In genomic region chr1:212920895-212921294, GRCh38 we compare ENCODE assay signal across 12 cellular contexts. TPM values are rescaled to one million over a fixed set of nuclear protein-coding genes. Genes with fewer than 3 reads are reported as not detected.
DNase-seq lines count a peak whose midpoint lies in the region; ATAC-seq, FAIRE-seq and TF ChIP-seq lines count a peak whose summit lies in the region.
"Had no signal": no experiment of that assay in that cellular context is flagged by ENCODE, and none has a peak within 500 bp of the region (broad histone marks: within the 10 kb centered on the region; RNA-seq: fewer than 3 reads in every experiment).

No MANE protein-coding gene starts in this region.

- H3K4me1 ChIP-seq in DOHH2 (ENCODE audit: control insufficient read depth, low read length) (peaks cover 18% of the 10 kb centered on the region), H9 (ENCODE audit: insufficient read depth, low read length) (no peaks in the 10 kb centered on the region; the same call in 1 of the 2 replicates), kidney (ENCODE audit: control insufficient read depth in 1 of 2, insufficient read depth in 1 of 2, low read depth in 1 of 2, low read length in 2 of 2) (no peaks in the 10 kb centered on the region)

- no peak overlapping the region for H2BK12ac ChIP-seq in H9 (ENCODE audit: insufficient read length, low read depth, low read length)

- no peak overlapping the region for H4K5ac ChIP-seq in H9 (ENCODE audit: insufficient read length, low read depth, low read length)

- no peaks in the 10 kb centered on the region for H4K20me1 ChIP-seq in DOHH2 (ENCODE audit: control insufficient read depth, insufficient read depth, low read depth, low read length)
- no peaks in the 10 kb centered on the region for H4K20me1 ChIP-seq in H9 (ENCODE audit: control insufficient read depth, insufficient read depth, insufficient read length)

- no peak overlapping the region for H3K23ac ChIP-seq in H9 (ENCODE audit: insufficient read length, low read depth, low read length)

- peak; percentile 51 for DNase-seq in H9
- peak; percentile 39 for DNase-seq in WERI-Rb-1
- DNase-seq in kidney = no peak
- DNase-seq in natural killer cell treated with Interleukin-12 subunit alpha and Interleukin-12 subunit beta and Interleukin-15 and Interleukin-18, amount 100 ng/mL, for 72 hours (ENCODE audit: low spot score) = no peak
- DNase-seq in middle frontal gyrus (ENCODE audit: extremely low spot score, low spot score) = no peak
- DNase-seq in C1 segment of cervical spinal cord (lab: John Stamatoyannopoulos, UW) = no peak
- DNase-seq: amniotic stem cell, esophagus squamous epithelium, left lung had no signal

- H3K9ac ChIP-seq in H9 (ENCODE audit: extremely low read depth, insufficient read length, low read length) (no peak overlapping the region), kidney (ENCODE audit: low read length in 2 of 2) (no peak overlapping the region)

- peaks cover 37 to 43% of the 10 kb centered on the region in 2 experiments for H3K4me1 Mint-ChIP-seq in H9
- H3K4me1 Mint-ChIP-seq in natural killer cell treated with Interleukin-12 subunit alpha and Interleukin-12 subunit beta and Interleukin-15 and Interleukin-18, amount 100 ng/mL, for 72 hours (ENCODE audit: low read depth in 2 of 2) = peaks cover 0 to 2% of the 10 kb centered on the region in 2 donors

- H3K36me3 ChIP-seq in DOHH2 (ENCODE audit: control insufficient read depth, low read length) (no peaks in the 10 kb centered on the region), WERI-Rb-1 (no peaks in the 10 kb centered on the region), kidney (ENCODE audit: control insufficient read depth in 1 of 2, insufficient read depth in 2 of 2, low read length in 2 of 2) (no peaks in the 10 kb centered on the region)
- H3K36me3 ChIP-seq: esophagus squamous epithelium, left lung, vagina had no signal

- H3F3A ChIP-seq in DOHH2 (ENCODE audit: control insufficient read depth, insufficient read depth) = no peaks in the 10 kb centered on the region

- H2BK20ac ChIP-seq in H9 (ENCODE audit: low read depth, low read length, poor library complexity, severe bottlenecking) = no peak overlapping the region

- TF ChIP-seq CTCF in DOHH2 (IDR thresholded peaks at IDR 0.05; ENCODE audit: low read depth, low read length, poor library complexity, severe bottlenecking) (peak; percentile 65), H9 (conservative IDR thresholded peaks at IDR 0.05) (peak; percentile 65), WERI-Rb-1 (IDR thresholded peaks at IDR 0.05; ENCODE audit: low read depth, low read length) (peak; percentile 83), kidney (IDR thresholded peaks at IDR 0.05; ENCODE audit: borderline replicate concordance, extremely low read depth, insufficient read depth) (peak; percentile 45)

- no peak overlapping the region; a peak in 1 of 5 replicates for H3K4me3 Mint-ChIP-seq in H9
- no peak overlapping the region for H3K4me3 Mint-ChIP-seq in natural killer cell treated with Interleukin-12 subunit alpha and Interleukin-12 subunit beta and Interleukin-15 and Interleukin-18, amount 100 ng/mL, for 72 hours

- H2BK5ac ChIP-seq in H9 (ENCODE audit: insufficient read length, low read length) = no peak overlapping the region

- no peaks in the 10 kb centered on the region for H3K79me1 ChIP-seq in H9 (ENCODE audit: insufficient read depth, low read depth, low read length, poor library complexity, severe bottlenecking)

- H3K27me3 ChIP-seq in DOHH2 (ENCODE audit: control insufficient read depth, low read length) (peaks cover 12% of the 10 kb centered on the region), H9 (ENCODE audit: insufficient read depth, low read length) (no peaks in the 10 kb centered on the region), WERI-Rb-1 (ENCODE audit: insufficient read depth, low read depth, severe bottlenecking) (no peaks in the 10 kb centered on the region)
- H3K27me3 ChIP-seq: vagina had no signal

- H2AFZ ChIP-seq in H9 (ENCODE audit: low read length) = no peak overlapping the region

- no peak overlapping the region for H3K18ac ChIP-seq in H9 (ENCODE audit: insufficient read length, low read depth, low read length)

- H3K79me2 ChIP-seq in DOHH2 (ENCODE audit: control insufficient read depth, low read length) = no peaks in the 10 kb centered on the region
- H3K79me2 ChIP-seq in H9 (ENCODE audit: insufficient read depth, low read length) = no peaks in the 10 kb centered on the region

- FAIRE-seq in kidney (lab: Jason Lieb, UNC) = no peak

- H2AK5ac ChIP-seq in H9 (ENCODE audit: insufficient read length, low read length) = no peak overlapping the region

- H2BK120ac ChIP-seq in H9 (ENCODE audit: low read depth, low read length, poor library complexity, severe bottlenecking) = no peak overlapping the region

- no peak overlapping the region for H4K8ac ChIP-seq in H9 (replicated peaks; ENCODE audit: insufficient read length, low read depth, low read length)

- H3K23me2 ChIP-seq in H9 (ENCODE audit: insufficient read length, low read depth, low read length, poor library complexity, severe bottlenecking) = no peaks in the 10 kb centered on the region

- H3K4me2 ChIP-seq in DOHH2 (ENCODE audit: low read length) (peak overlapping the region; percentile 26; the same call in 1 of the 2 replicates), H9 (ENCODE audit: insufficient read depth, insufficient read length, low read length) (no peak overlapping the region)

- peaks cover 3% of the 10 kb centered on the region; the same call in 1 of the 2 replicates for H3K27me3 Mint-ChIP-seq in H9 (ENCODE audit: low read depth)
- peaks cover 12 to 22% of the 10 kb centered on the region in 2 donors for H3K27me3 Mint-ChIP-seq in natural killer cell treated with Interleukin-12 subunit alpha and Interleukin-12 subunit beta and Interleukin-15 and Interleukin-18, amount 100 ng/mL, for 72 hours

- no peak overlapping the region for H3T11ph ChIP-seq in H9 (ENCODE audit: low read length)

- no peak overlapping the region for H3K4ac ChIP-seq in H9 (ENCODE audit: low read depth, low read length)

- no CpG with 5 or more reads among the region's 6 CpGs for WGBS in H9 (ENCODE audit: extremely low coverage, insufficient read length, low lambda C conversion rate)

- intact Hi-C loops in kidney (cut with DNase I) = no loop called here

- H3K4me3 ChIP-seq in DOHH2 (ENCODE audit: low read length) = no peak overlapping the region
- no peak overlapping the region for H3K4me3 ChIP-seq in WERI-Rb-1 (ENCODE audit: low read depth, low read length)
- H3K4me3 ChIP-seq in kidney (ENCODE audit: low read length in 2 of 2) = no peak overlapping the region
- H3K4me3 ChIP-seq: esophagus squamous epithelium, left lung, vagina had no signal

- H3K14ac ChIP-seq in H9 (ENCODE audit: insufficient read depth, low read length) = no peak overlapping the region

- H3K9me3 ChIP-seq in DOHH2 (ENCODE audit: control insufficient read depth, insufficient read depth, low read length) (no peaks in the 10 kb centered on the region), H9 (ENCODE audit: control insufficient read depth, low read depth, low read length) (no peaks in the 10 kb centered on the region), WERI-Rb-1 (ENCODE audit: severe bottlenecking) (peaks cover 6% of the 10 kb centered on the region), kidney (ENCODE audit: control insufficient read depth in 1 of 2, low read length in 2 of 2) (no peaks in the 10 kb centered on the region)
- H3K9me3 ChIP-seq: esophagus squamous epithelium, left lung, vagina had no signal

- no peak overlapping the region for H3K56ac ChIP-seq in H9 (ENCODE audit: insufficient read length, low read depth, low read length)

- H3K36me3 Mint-ChIP-seq in H9 (ENCODE audit: insufficient read depth in 1 of 3, low read depth in 3 of 3) = peaks cover 17 to 30% (median 19%) of the 10 kb centered on the region in 3 experiments
- H3K36me3 Mint-ChIP-seq in natural killer cell treated with Interleukin-12 subunit alpha and Interleukin-12 subunit beta and Interleukin-15 and Interleukin-18, amount 100 ng/mL, for 72 hours = no peaks in the 10 kb centered on the region

- no peak overlapping the region; a peak in 2 of 7 replicates for H3K27ac Mint-ChIP-seq in H9
- no peak overlapping the region for H3K27ac Mint-ChIP-seq in natural killer cell treated with Interleukin-12 subunit alpha and Interleukin-12 subunit beta and Interleukin-15 and Interleukin-18, amount 100 ng/mL, for 72 hours

- H3K9me2 ChIP-seq in DOHH2 (replicated peaks; ENCODE audit: control insufficient read depth, low read length) = no peaks in the 10 kb centered on the region

- H3K27ac ChIP-seq in DOHH2 (ENCODE audit: low read depth, low read length) (no peak overlapping the region), H9 (ENCODE audit: insufficient read length, low read depth, low read length) (no peak overlapping the region), WERI-Rb-1 (no peak overlapping the region), kidney (ENCODE audit: low read depth in 2 of 2, low read length in 2 of 2) (no peak overlapping the region)
- H3K27ac ChIP-seq: esophagus squamous epithelium, left lung, vagina had no signal

- H3K9me3 Mint-ChIP-seq in H9 = peaks cover 1 to 5% of the 10 kb centered on the region in 2 experiments; a peak in 2 of 5 replicates
- no peaks in the 10 kb centered on the region for H3K9me3 Mint-ChIP-seq in natural killer cell treated with Interleukin-12 subunit alpha and Interleukin-12 subunit beta and Interleukin-15 and Interleukin-18, amount 100 ng/mL, for 72 hours

- ATAC-seq in natural killer cell treated with Interleukin-12 subunit alpha and Interleukin-12 subunit beta and Interleukin-15 and Interleukin-18, amount 100 ng/mL, for 72 hours = no peak
- no peak for ATAC-seq in GM19023 (IDR thresholded peaks at IDR 0.05; ENCODE audit: unreplicated experiment)
- ATAC-seq: left lung had no signal

- H2BK15ac ChIP-seq in H9 (ENCODE audit: low read depth, low read length) = no peak overlapping the region

- H4K91ac ChIP-seq in H9 (ENCODE audit: insufficient read length, low read depth, low read length) = no peak overlapping the region

RNA-seq across cellular contexts. Expression of gene VASH2, which starts 29.4 kb away (rescaled TPM):
- total RNA-seq in H9 (2021) (76.1 and 79.5 TPM in 2 replicates), kidney (0.57 TPM)
- polyA plus RNA-seq in kidney (ENCODE audit: insufficient read depth, low read depth, low replicate concordance) = not detected
- total RNA-seq in natural killer cell treated with Interleukin-12 subunit alpha and Interleukin-12 subunit beta and Interleukin-15 and Interleukin-18, amount 100 ng/mL, for 72 hours = under 1 TPM in 1 of 2 donors, not detected in 1; 0.81 TPM

Comparison
In these comparisons a context has a peak if more than half of its experiments do, and no peak if none do; other contexts are left out.
1. DNase-seq: peak in H9 (single experiment) and WERI-Rb-1 (single experiment); none in kidney (single experiment), natural killer cell treated with Interleukin-12 subunit alpha and Interleukin-12 subunit beta and Interleukin-15 and Interleukin-18, amount 100 ng/mL, for 72 hours (single experiment), middle frontal gyrus (single experiment) and C1 segment of cervical spinal cord (0 of 14).
2. RNA of gene VASH2, which starts 29.4 kb away (total RNA-seq): 76.1 to 79.5 TPM in H9; 0.81 TPM in natural killer cell treated with Interleukin-12 subunit alpha and Interleukin-12 subunit beta and Interleukin-15 and Interleukin-18, amount 100 ng/mL, for 72 hours and 0.57 TPM in kidney (single experiment); every median in the first group is over 10 times any median in the second.
3. Peak in every context shown above with its lines, with median percentiles within 50 percentile points of each other: CTCF ChIP-seq.